In genomic region chr15:74616020-74616939, GRCh38 we compare ENCODE assay signal across 1 cellular context.
TF ChIP-seq lines count a peak whose summit lies in the region.

No MANE protein-coding gene starts in this region.

TF ChIP-seq in HepG2, 621 proteins besides CTCF, POLR2A, EP300 and RAD21 (continued from another document and continues in another):
- TF ChIP-seq ARID4A (CRISPR knock-in tag; IDR thresholded peaks at IDR 0.05; ENCODE audit: borderline replicate concordance) (peak; percentile 10; the same call in 1 of the 2 replicates), ARNT2 (CRISPR knock-in tag; IDR thresholded peaks at IDR 0.05; ENCODE audit: low read depth) (no peak), FIP1L1 (IDR thresholded peaks at IDR 0.05; ENCODE audit: borderline replicate concordance, insufficient read depth, low read depth, low read length) (no peak), FOXK1 (CRISPR knock-in tag; IDR thresholded peaks at IDR 0.05; ENCODE audit: borderline replicate concordance, low read depth) (no peak), NCOA5 (CRISPR knock-in tag; IDR thresholded peaks at IDR 0.05) (no peak), FOSL2 (CRISPR knock-in tag; IDR thresholded peaks at IDR 0.05) (no peak), HNRNPUL1 (IDR thresholded peaks at IDR 0.05; ENCODE audit: low read depth, low read length) (no peak), ZFP1 (CRISPR knock-in tag; IDR thresholded peaks at IDR 0.05) (no peak), PITX1 (CRISPR knock-in tag; IDR thresholded peaks at IDR 0.05) (no peak; the same call in 1 of the 2 replicates), NFYC (CRISPR knock-in tag; IDR thresholded peaks at IDR 0.05) (no peak), THRA (CRISPR knock-in tag; IDR thresholded peaks at IDR 0.05; ENCODE audit: borderline replicate concordance) (no peak), KLF6 (CRISPR knock-in tag; IDR thresholded peaks at IDR 0.05) (no peak), ZNF460 (CRISPR knock-in tag; IDR thresholded peaks at IDR 0.05; ENCODE audit: borderline replicate concordance) (no peak), KDM5B (CRISPR knock-in tag; IDR thresholded peaks at IDR 0.05; ENCODE audit: borderline replicate concordance) (no peak), AGO2 (optimal IDR thresholded peaks at IDR 0.05; ENCODE audit: low read depth, low read length) (peak; percentile 64), GATA4 (IDR thresholded peaks at IDR 0.05; ENCODE audit: borderline replicate concordance, low read depth) (0 out of 2 replicates have a peak, but pooled peaks have one; percentile 2), CBX2 (IDR thresholded peaks at IDR 0.05; ENCODE audit: low read depth, low read length) (no peak), CBX2 (CRISPR knock-in tag; IDR thresholded peaks at IDR 0.05; ENCODE audit: low read depth) (no peak), ZNF879 (CRISPR knock-in tag; IDR thresholded peaks at IDR 0.05) (no peak), MLLT10 (CRISPR knock-in tag; IDR thresholded peaks at IDR 0.05) (no peak), HMGA1 (CRISPR knock-in tag; conservative IDR thresholded peaks at IDR 0.05) (no peak), CAMTA2 (CRISPR knock-in tag; IDR thresholded peaks at IDR 0.05; ENCODE audit: borderline replicate concordance) (no peak), ZBTB43 (CRISPR knock-in tag; conservative IDR thresholded peaks at IDR 0.05) (no peak), PAXIP1 (CRISPR knock-in tag; conservative IDR thresholded peaks at IDR 0.05) (0 out of 2 replicates have a peak, but pooled peaks have one; percentile 19), ZNF10 (CRISPR knock-in tag; IDR thresholded peaks at IDR 0.05; ENCODE audit: borderline replicate concordance, low read depth) (no peak), GATAD1 (CRISPR knock-in tag; IDR thresholded peaks at IDR 0.05) (no peak), ZBTB39 (CRISPR knock-in tag; IDR thresholded peaks at IDR 0.05) (peak; percentile 63), ZNF12 (CRISPR knock-in tag; IDR thresholded peaks at IDR 0.05) (no peak), ZNF318 (CRISPR knock-in tag; IDR thresholded peaks at IDR 0.05) (no peak)
- TF ChIP-seq, protein P1, sequence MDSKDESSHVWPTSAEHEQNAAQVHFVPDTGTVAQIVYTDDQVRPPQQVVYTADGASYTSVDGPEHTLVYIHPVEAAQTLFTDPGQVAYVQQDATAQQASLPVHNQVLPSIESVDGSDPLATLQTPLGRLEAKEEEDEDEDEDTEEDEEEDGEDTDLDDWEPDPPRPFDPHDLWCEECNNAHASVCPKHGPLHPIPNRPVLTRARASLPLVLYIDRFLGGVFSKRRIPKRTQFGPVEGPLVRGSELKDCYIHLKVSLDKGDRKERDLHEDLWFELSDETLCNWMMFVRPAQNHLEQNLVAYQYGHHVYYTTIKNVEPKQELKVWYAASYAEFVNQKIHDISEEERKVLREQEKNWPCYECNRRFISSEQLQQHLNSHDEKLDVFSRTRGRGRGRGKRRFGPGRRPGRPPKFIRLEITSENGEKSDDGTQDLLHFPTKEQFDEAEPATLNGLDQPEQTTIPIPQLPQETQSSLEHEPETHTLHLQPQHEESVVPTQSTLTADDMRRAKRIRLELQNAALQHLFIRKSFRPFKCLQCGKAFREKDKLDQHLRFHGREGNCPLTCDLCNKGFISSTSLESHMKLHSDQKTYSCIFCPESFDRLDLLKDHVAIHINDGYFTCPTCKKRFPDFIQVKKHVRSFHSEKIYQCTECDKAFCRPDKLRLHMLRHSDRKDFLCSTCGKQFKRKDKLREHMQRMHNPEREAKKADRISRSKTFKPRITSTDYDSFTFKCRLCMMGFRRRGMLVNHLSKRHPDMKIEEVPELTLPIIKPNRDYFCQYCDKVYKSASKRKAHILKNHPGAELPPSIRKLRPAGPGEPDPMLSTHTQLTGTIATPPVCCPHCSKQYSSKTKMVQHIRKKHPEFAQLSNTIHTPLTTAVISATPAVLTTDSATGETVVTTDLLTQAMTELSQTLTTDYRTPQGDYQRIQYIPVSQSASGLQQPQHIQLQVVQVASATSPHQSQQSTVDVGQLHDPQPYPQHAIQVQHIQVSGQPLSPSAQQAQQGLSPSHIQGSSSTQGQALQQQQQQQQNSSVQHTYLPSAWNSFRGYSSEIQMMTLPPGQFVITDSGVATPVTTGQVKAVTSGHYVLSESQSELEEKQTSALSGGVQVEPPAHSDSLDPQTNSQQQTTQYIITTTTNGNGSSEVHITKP (CRISPR knock-in tag; IDR thresholded peaks at IDR 0.05; ENCODE audit: low read depth) = no peak
